In the genomic region with DNA sequence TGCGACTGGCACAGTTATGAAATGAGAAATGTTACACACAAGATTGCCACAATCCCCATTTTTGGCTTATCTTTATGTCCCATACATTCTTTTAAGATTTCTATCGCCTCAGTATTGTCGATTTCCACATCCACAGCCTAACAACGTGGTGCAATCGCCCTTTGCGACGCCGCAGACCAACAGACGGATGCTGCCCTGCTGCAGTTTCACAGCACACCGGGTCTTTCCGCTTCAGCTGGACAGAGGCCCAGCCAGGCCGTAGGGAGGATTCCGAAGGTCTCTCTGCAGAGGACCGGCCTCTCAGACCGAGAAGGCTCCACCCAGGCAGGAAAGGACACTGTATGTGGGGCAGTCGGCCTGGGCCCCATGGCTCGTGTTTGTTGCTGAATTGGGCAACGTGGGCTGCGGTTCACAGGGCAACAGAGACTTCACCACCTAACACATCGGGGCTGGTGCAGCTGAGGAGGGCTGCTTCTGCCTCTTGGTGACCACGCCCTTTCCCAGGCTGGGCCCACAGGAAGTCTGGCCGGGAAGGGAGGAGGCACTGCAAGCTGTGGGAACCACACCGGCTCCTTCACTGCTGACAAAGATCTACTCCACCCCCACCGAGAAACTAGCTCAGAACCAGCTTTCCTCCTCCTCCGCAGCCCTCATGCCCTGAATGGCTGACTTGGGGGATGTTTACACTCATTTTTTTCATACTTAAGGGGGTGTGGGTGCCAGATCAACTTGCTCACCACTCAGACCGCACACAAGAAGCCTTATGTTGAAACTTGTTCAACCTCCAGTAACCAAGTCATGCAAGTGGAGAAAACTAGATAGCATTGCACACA, we compare ENCODE assay signal across 1 cellular context.
TF ChIP-seq lines count a peak whose summit lies in the region.

No MANE protein-coding gene starts in this region.

TF ChIP-seq in HepG2, 621 proteins besides CTCF, POLR2A, EP300 and RAD21 (continued from another document and continues in another):
- TF ChIP-seq, protein P1, sequence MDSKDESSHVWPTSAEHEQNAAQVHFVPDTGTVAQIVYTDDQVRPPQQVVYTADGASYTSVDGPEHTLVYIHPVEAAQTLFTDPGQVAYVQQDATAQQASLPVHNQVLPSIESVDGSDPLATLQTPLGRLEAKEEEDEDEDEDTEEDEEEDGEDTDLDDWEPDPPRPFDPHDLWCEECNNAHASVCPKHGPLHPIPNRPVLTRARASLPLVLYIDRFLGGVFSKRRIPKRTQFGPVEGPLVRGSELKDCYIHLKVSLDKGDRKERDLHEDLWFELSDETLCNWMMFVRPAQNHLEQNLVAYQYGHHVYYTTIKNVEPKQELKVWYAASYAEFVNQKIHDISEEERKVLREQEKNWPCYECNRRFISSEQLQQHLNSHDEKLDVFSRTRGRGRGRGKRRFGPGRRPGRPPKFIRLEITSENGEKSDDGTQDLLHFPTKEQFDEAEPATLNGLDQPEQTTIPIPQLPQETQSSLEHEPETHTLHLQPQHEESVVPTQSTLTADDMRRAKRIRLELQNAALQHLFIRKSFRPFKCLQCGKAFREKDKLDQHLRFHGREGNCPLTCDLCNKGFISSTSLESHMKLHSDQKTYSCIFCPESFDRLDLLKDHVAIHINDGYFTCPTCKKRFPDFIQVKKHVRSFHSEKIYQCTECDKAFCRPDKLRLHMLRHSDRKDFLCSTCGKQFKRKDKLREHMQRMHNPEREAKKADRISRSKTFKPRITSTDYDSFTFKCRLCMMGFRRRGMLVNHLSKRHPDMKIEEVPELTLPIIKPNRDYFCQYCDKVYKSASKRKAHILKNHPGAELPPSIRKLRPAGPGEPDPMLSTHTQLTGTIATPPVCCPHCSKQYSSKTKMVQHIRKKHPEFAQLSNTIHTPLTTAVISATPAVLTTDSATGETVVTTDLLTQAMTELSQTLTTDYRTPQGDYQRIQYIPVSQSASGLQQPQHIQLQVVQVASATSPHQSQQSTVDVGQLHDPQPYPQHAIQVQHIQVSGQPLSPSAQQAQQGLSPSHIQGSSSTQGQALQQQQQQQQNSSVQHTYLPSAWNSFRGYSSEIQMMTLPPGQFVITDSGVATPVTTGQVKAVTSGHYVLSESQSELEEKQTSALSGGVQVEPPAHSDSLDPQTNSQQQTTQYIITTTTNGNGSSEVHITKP (CRISPR knock-in tag; IDR thresholded peaks at IDR 0.05; ENCODE audit: low read depth): no peak
- TF ChIP-seq, protein P2, sequence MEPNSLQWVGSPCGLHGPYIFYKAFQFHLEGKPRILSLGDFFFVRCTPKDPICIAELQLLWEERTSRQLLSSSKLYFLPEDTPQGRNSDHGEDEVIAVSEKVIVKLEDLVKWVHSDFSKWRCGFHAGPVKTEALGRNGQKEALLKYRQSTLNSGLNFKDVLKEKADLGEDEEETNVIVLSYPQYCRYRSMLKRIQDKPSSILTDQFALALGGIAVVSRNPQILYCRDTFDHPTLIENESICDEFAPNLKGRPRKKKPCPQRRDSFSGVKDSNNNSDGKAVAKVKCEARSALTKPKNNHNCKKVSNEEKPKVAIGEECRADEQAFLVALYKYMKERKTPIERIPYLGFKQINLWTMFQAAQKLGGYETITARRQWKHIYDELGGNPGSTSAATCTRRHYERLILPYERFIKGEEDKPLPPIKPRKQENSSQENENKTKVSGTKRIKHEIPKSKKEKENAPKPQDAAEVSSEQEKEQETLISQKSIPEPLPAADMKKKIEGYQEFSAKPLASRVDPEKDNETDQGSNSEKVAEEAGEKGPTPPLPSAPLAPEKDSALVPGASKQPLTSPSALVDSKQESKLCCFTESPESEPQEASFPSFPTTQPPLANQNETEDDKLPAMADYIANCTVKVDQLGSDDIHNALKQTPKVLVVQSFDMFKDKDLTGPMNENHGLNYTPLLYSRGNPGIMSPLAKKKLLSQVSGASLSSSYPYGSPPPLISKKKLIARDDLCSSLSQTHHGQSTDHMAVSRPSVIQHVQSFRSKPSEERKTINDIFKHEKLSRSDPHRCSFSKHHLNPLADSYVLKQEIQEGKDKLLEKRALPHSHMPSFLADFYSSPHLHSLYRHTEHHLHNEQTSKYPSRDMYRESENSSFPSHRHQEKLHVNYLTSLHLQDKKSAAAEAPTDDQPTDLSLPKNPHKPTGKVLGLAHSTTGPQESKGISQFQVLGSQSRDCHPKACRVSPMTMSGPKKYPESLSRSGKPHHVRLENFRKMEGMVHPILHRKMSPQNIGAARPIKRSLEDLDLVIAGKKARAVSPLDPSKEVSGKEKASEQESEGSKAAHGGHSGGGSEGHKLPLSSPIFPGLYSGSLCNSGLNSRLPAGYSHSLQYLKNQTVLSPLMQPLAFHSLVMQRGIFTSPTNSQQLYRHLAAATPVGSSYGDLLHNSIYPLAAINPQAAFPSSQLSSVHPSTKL (CRISPR knock-in tag; IDR thresholded peaks at IDR 0.05): peak; percentile 64
- TF ChIP-seq POGZ (CRISPR knock-in tag; IDR thresholded peaks at IDR 0.05): peak; percentile 77; the same call in 1 of the 2 replicates
- no peak for TF ChIP-seq ZNF432 (CRISPR knock-in tag; IDR thresholded peaks at IDR 0.05; ENCODE audit: borderline replicate concordance)
- TF ChIP-seq, protein P3, sequence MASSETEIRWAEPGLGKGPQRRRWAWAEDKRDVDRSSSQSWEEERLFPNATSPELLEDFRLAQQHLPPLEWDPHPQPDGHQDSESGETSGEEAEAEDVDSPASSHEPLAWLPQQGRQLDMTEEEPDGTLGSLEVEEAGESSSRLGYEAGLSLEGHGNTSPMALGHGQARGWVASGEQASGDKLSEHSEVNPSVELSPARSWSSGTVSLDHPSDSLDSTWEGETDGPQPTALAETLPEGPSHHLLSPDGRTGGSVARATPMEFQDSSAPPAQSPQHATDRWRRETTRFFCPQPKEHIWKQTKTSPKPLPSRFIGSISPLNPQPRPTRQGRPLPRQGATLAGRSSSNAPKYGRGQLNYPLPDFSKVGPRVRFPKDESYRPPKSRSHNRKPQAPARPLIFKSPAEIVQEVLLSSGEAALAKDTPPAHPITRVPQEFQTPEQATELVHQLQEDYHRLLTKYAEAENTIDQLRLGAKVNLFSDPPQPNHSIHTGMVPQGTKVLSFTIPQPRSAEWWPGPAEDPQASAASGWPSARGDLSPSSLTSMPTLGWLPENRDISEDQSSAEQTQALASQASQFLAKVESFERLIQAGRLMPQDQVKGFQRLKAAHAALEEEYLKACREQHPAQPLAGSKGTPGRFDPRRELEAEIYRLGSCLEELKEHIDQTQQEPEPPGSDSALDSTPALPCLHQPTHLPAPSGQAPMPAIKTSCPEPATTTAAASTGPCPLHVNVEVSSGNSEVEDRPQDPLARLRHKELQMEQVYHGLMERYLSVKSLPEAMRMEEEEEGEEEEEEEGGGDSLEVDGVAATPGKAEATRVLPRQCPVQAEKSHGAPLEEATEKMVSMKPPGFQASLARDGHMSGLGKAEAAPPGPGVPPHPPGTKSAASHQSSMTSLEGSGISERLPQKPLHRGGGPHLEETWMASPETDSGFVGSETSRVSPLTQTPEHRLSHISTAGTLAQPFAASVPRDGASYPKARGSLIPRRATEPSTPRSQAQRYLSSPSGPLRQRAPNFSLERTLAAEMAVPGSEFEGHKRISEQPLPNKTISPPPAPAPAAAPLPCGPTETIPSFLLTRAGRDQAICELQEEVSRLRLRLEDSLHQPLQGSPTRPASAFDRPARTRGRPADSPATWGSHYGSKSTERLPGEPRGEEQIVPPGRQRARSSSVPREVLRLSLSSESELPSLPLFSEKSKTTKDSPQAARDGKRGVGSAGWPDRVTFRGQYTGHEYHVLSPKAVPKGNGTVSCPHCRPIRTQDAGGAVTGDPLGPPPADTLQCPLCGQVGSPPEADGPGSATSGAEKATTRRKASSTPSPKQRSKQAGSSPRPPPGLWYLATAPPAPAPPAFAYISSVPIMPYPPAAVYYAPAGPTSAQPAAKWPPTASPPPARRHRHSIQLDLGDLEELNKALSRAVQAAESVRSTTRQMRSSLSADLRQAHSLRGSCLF (CRISPR knock-in tag; IDR thresholded peaks at IDR 0.05; ENCODE audit: borderline replicate concordance): no peak
- TF ChIP-seq HDAC6 (IDR thresholded peaks at IDR 0.05; ENCODE audit: low read depth, low read length): no peak
- TF ChIP-seq, protein P4, sequence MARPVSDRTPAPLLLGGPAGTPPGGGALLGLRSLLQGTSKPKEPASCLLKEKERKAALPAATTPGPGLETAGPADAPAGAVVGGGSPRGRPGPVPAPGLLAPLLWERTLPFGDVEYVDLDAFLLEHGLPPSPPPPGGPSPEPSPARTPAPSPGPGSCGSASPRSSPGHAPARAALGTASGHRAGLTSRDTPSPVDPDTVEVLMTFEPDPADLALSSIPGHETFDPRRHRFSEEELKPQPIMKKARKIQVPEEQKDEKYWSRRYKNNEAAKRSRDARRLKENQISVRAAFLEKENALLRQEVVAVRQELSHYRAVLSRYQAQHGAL (CRISPR knock-in tag; IDR thresholded peaks at IDR 0.05; ENCODE audit: not compliant biosample characterization): no peak
- TF ChIP-seq NFRKB (IDR thresholded peaks at IDR 0.05): no peak
- TF ChIP-seq, protein P5, sequence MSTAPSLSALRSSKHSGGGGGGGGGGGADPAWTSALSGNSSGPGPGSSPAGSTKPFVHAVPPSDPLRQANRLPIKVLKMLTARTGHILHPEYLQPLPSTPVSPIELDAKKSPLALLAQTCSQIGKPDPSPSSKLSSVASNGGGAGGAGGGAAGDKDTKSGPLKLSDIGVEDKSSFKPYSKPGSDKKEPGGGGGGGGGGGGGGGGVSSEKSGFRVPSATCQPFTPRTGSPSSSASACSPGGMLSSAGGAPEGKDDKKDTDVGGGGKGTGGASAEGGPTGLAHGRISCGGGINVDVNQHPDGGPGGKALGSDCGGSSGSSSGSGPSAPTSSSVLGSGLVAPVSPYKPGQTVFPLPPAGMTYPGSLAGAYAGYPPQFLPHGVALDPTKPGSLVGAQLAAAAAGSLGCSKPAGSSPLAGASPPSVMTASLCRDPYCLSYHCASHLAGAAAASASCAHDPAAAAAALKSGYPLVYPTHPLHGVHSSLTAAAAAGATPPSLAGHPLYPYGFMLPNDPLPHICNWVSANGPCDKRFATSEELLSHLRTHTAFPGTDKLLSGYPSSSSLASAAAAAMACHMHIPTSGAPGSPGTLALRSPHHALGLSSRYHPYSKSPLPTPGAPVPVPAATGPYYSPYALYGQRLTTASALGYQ (CRISPR knock-in tag; IDR thresholded peaks at IDR 0.05): no peak
- no peak for TF ChIP-seq ZNF382 (CRISPR knock-in tag; IDR thresholded peaks at IDR 0.05; ENCODE audit: borderline replicate concordance)
- 0 out of 2 replicates have a peak, but pooled peaks have one; percentile 31 for TF ChIP-seq ZNF468 (CRISPR knock-in tag; IDR thresholded peaks at IDR 0.05)
- TF ChIP-seq, protein P6, sequence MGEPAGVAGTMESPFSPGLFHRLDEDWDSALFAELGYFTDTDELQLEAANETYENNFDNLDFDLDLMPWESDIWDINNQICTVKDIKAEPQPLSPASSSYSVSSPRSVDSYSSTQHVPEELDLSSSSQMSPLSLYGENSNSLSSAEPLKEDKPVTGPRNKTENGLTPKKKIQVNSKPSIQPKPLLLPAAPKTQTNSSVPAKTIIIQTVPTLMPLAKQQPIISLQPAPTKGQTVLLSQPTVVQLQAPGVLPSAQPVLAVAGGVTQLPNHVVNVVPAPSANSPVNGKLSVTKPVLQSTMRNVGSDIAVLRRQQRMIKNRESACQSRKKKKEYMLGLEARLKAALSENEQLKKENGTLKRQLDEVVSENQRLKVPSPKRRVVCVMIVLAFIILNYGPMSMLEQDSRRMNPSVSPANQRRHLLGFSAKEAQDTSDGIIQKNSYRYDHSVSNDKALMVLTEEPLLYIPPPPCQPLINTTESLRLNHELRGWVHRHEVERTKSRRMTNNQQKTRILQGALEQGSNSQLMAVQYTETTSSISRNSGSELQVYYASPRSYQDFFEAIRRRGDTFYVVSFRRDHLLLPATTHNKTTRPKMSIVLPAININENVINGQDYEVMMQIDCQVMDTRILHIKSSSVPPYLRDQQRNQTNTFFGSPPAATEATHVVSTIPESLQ (CRISPR knock-in tag; conservative IDR thresholded peaks at IDR 0.05): no peak
- TF ChIP-seq CBFB (CRISPR knock-in tag; IDR thresholded peaks at IDR 0.05): peak; percentile 53; the same call in 1 of the 2 replicates
- no peak for TF ChIP-seq NONO (IDR thresholded peaks at IDR 0.05)
- peak; percentile 63; the same call in 1 of the 2 replicates for TF ChIP-seq NONO (CRISPR knock-in tag; conservative IDR thresholded peaks at IDR 0.05)
- TF ChIP-seq, protein P7, sequence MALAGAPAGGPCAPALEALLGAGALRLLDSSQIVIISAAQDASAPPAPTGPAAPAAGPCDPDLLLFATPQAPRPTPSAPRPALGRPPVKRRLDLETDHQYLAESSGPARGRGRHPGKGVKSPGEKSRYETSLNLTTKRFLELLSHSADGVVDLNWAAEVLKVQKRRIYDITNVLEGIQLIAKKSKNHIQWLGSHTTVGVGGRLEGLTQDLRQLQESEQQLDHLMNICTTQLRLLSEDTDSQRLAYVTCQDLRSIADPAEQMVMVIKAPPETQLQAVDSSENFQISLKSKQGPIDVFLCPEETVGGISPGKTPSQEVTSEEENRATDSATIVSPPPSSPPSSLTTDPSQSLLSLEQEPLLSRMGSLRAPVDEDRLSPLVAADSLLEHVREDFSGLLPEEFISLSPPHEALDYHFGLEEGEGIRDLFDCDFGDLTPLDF (CRISPR knock-in tag; IDR thresholded peaks at IDR 0.05): no peak
- TF ChIP-seq HDAC1 (CRISPR knock-in tag; IDR thresholded peaks at IDR 0.05): peak; percentile 69
- TF ChIP-seq ZBTB3 (CRISPR knock-in tag; IDR thresholded peaks at IDR 0.05; ENCODE audit: borderline replicate concordance, low read depth): no peak
- peak; percentile 59; the same call in 1 of the 2 replicates for TF ChIP-seq HDAC2 (CRISPR knock-in tag; IDR thresholded peaks at IDR 0.05)
- TF ChIP-seq ZNF788 (CRISPR knock-in tag; IDR thresholded peaks at IDR 0.05; ENCODE audit: borderline replicate concordance): peak; percentile 80; the same call in 1 of the 2 replicates
- peak; percentile 88; the same call in 1 of the 2 replicates for TF ChIP-seq ZNF33B (CRISPR knock-in tag; IDR thresholded peaks at IDR 0.05)
- no peak for TF ChIP-seq ETV6 (CRISPR knock-in tag; conservative IDR thresholded peaks at IDR 0.05)
- TF ChIP-seq ZNF501 (CRISPR knock-in tag; IDR thresholded peaks at IDR 0.05): peak; percentile 80; the same call in 1 of the 2 replicates
- no peak for TF ChIP-seq ZNF615 (CRISPR knock-in tag; IDR thresholded peaks at IDR 0.05; ENCODE audit: borderline replicate concordance)
- TF ChIP-seq IKZF1 (IDR thresholded peaks at IDR 0.05): no peak
- TF ChIP-seq, protein P8, sequence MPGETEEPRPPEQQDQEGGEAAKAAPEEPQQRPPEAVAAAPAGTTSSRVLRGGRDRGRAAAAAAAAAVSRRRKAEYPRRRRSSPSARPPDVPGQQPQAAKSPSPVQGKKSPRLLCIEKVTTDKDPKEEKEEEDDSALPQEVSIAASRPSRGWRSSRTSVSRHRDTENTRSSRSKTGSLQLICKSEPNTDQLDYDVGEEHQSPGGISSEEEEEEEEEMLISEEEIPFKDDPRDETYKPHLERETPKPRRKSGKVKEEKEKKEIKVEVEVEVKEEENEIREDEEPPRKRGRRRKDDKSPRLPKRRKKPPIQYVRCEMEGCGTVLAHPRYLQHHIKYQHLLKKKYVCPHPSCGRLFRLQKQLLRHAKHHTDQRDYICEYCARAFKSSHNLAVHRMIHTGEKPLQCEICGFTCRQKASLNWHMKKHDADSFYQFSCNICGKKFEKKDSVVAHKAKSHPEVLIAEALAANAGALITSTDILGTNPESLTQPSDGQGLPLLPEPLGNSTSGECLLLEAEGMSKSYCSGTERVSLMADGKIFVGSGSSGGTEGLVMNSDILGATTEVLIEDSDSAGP (CRISPR knock-in tag; IDR thresholded peaks at IDR 0.05; ENCODE audit: borderline replicate concordance): peak; percentile 90
- peak; percentile 55; the same call in 1 of the 2 replicates for TF ChIP-seq ZNF12 (CRISPR knock-in tag; IDR thresholded peaks at IDR 0.05)
- TF ChIP-seq THAP11 (CRISPR knock-in tag; IDR thresholded peaks at IDR 0.05): peak; percentile 48
- no peak for TF ChIP-seq NAIF1 (CRISPR knock-in tag; IDR thresholded peaks at IDR 0.05; ENCODE audit: borderline replicate concordance)
- 0 out of 2 replicates have a peak, but pooled peaks have one; percentile 56 for TF ChIP-seq ZNF343 (CRISPR knock-in tag; IDR thresholded peaks at IDR 0.05)
- peak; percentile 86; the same call in 1 of the 2 replicates for TF ChIP-seq KLF12 (CRISPR knock-in tag; IDR thresholded peaks at IDR 0.05; ENCODE audit: borderline replicate concordance)
